ENCODE assay signal across 1 cellular context in the genomic region with DNA sequence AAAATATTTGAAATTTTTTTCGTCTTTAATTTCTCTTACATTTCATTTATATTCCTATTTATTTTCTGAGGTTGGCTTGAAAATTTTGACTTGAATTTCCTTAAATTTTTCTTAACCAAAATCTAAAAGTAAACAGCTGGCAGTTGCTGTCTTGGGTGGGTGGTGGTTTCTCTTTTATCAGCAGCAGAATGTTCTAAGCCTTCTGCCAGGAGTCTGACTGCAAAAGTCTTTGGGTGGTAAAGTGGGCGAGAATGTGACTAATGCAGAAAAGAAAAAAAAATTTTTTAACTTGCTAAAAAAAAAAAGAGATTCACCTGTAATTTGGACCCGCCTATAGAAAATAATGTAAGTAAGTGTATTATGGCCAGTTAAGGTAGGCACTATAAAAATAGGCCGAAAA.
A peak's percentile ranks its signal among the peaks of the same experiment; 100 is the strongest.
TF ChIP-seq lines count a peak whose summit lies in the region.

No MANE protein-coding gene starts in this region.

TF ChIP-seq in GM12878, 131 proteins besides CTCF, POLR2A, EP300 and RAD21 (continued from another document):
- TF ChIP-seq, protein P1, sequence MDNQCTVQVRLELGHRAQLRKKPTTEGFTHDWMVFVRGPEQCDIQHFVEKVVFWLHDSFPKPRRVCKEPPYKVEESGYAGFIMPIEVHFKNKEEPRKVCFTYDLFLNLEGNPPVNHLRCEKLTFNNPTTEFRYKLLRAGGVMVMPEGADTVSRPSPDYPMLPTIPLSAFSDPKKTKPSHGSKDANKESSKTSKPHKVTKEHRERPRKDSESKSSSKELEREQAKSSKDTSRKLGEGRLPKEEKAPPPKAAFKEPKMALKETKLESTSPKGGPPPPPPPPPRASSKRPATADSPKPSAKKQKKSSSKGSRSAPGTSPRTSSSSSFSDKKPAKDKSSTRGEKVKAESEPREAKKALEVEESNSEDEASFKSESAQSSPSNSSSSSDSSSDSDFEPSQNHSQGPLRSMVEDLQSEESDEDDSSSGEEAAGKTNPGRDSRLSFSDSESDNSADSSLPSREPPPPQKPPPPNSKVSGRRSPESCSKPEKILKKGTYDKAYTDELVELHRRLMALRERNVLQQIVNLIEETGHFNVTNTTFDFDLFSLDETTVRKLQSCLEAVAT (IDR thresholded peaks at IDR 0.05): peak; percentile 46; the same call in 1 of the 2 replicates
